25 cellular contexts compared by ENCODE assay signal in genomic region chr20:48957521-48957920, GRCh38. TPM values are rescaled to one million over a fixed set of nuclear protein-coding genes. Genes with fewer than 3 reads are reported as not detected.
DNase-seq lines count a peak whose midpoint lies in the region; ATAC-seq, FAIRE-seq and TF ChIP-seq lines count a peak whose summit lies in the region.
"Had no signal": no experiment of that assay in that cellular context is flagged by ENCODE, and none has a peak within 500 bp of the region (broad histone marks: within the 10 kb centered on the region; RNA-seq: fewer than 3 reads in every experiment).

No MANE protein-coding gene starts in this region.

- H3K9me1 ChIP-seq in endothelial cell of umbilical vein (replicated peaks; ENCODE audit: control insufficient read depth, extremely low read depth, insufficient read depth, low read length) = no peaks in the 10 kb centered on the region

- H3K4me1 ChIP-seq in GM23248 (ENCODE audit: insufficient read depth) = no peaks in the 10 kb centered on the region
- H3K4me1 ChIP-seq in Panc1 (ENCODE audit: control insufficient read depth, insufficient read depth, low read length) = no peaks in the 10 kb centered on the region
- H3K4me1 ChIP-seq in endothelial cell of umbilical vein (ENCODE audit: control insufficient read depth, extremely low read depth, insufficient read depth, low read length) = peaks cover 10% of the 10 kb centered on the region
- H3K4me1 ChIP-seq: testis had no signal

- H3K4me3 Mint-ChIP-seq in nephron = no peak overlapping the region
- H3K4me3 Mint-ChIP-seq in activated CD4-positive, alpha-beta T cell treated with anti-CD3 and anti-CD28 coated beads, Interleukin-2, amount 10 ng/mL, durations not matched to agents 24 days and 14 days = no peak overlapping the region
- H3K4me3 Mint-ChIP-seq: activated CD4-positive, alpha-beta memory T cell treated with anti-CD3 and anti-CD28 coated beads for 36 hours; CD8-positive, alpha-beta memory T cell; stimulated activated effector memory CD8-positive, alpha-beta T cell treated with anti-CD3 and anti-CD28 coated beads, Interleukin-12 subunit alpha, Interleukin-12 subunit beta, amount 100 ng/mL, for 72 hours had no signal

- CTCF ChIA-PET in Panc1 (lab: Charles Lee) = no interaction called here
- CTCF ChIA-PET in endothelial cell of umbilical vein (lab: Charles Lee) = interaction anchor here (0.9 to 2.3 kb wide), 8 partner anchors 10 to 300 kb away, joined by 3 to 9 read pairs (median 4); partner anchors contain the start of gene ARFGEF2

- H3K9me3 Mint-ChIP-seq in nephron = no peaks in the 10 kb centered on the region
- H3K9me3 Mint-ChIP-seq in activated CD4-positive, alpha-beta T cell treated with anti-CD3 and anti-CD28 coated beads, Interleukin-2, amount 10 ng/mL, durations not matched to agents 24 days and 14 days = no peaks in the 10 kb centered on the region
- H3K9me3 Mint-ChIP-seq: activated CD4-positive, alpha-beta memory T cell treated with anti-CD3 and anti-CD28 coated beads for 36 hours; CD8-positive, alpha-beta memory T cell; stimulated activated effector memory CD8-positive, alpha-beta T cell treated with anti-CD3 and anti-CD28 coated beads, Interleukin-12 subunit alpha, Interleukin-12 subunit beta, amount 100 ng/mL, for 72 hours had no signal

- ATAC-seq in Panc1 = peak; percentile 42; the same call in 1 of the 2 replicates
- ATAC-seq: stimulated activated effector memory CD8-positive, alpha-beta T cell treated with anti-CD3 and anti-CD28 coated beads, Interleukin-12 subunit alpha, Interleukin-12 subunit beta, amount 100 ng/mL, for 72 hours had no signal

- peak overlapping the region; percentile 14 to 58 (median 17) for H3K27ac Mint-ChIP-seq in nephron
- no peak overlapping the region for H3K27ac Mint-ChIP-seq in activated CD4-positive, alpha-beta T cell treated with anti-CD3 and anti-CD28 coated beads, Interleukin-2, amount 10 ng/mL, durations not matched to agents 24 days and 14 days
- H3K27ac Mint-ChIP-seq: activated CD4-positive, alpha-beta memory T cell treated with anti-CD3 and anti-CD28 coated beads for 36 hours; stimulated activated effector memory CD8-positive, alpha-beta T cell treated with anti-CD3 and anti-CD28 coated beads, Interleukin-12 subunit alpha, Interleukin-12 subunit beta, amount 100 ng/mL, for 72 hours had no signal

- dilution Hi-C loops in endothelial cell of umbilical vein (cut with MboI; ENCODE audit: extremely low pct_ligation_motif_present, low sequenced_read_pairs) = no loop called here

- peaks cover 17% of the 10 kb centered on the region; the same call in 1 of the 2 replicates for H3K36me3 ChIP-seq in GM23248 (ENCODE audit: low read depth)
- H3K36me3 ChIP-seq in Panc1 (ENCODE audit: control insufficient read depth, insufficient read depth, low read length) = peaks cover 14% of the 10 kb centered on the region
- H3K36me3 ChIP-seq in endothelial cell of umbilical vein (ENCODE audit: control insufficient read depth in 2 of 2, extremely low read depth in 1 of 2, insufficient read depth in 2 of 2, low read length in 2 of 2) = peaks cover 11 to 13% of the 10 kb centered on the region in 2 experiments

- peak; percentile 14 for DNase-seq in GM23248
- DNase-seq in Panc1 (ENCODE audit: low read depth, low spot score) = no peak
- DNase-seq in endothelial cell of umbilical vein (ENCODE audit: low read depth, low spot score) = peak; percentile 58
- DNase-seq in activated CD4-positive, alpha-beta T cell treated with anti-CD3 and anti-CD28 coated beads, Interleukin-2, amount 10 ng/mL, durations not matched to agents 24 days and 14 days = no peak
- DNase-seq in stimulated activated CD4-positive, alpha-beta T cell treated with anti-CD3 and anti-CD28 coated beads, Interleukin-15, amount 100 ng/mL, for 24 hours = no peak
- DNase-seq in stimulated activated CD4-positive, alpha-beta T cell treated with anti-CD3 and anti-CD28 coated beads, Interleukin-12 subunit alpha, Interleukin-12 subunit beta, amount 100 ng/mL, for 4 hours = no peak
- no peak for DNase-seq in NCI-H2227 treated with DMSO at 0.1 percent for 48 hours (lab: John Stamatoyannopoulos, UW)
- DNase-seq: activated CD4-positive, alpha-beta memory T cell treated with anti-CD3 and anti-CD28 coated beads for 36 hours; activated CD4-positive, CD25-positive, alpha-beta regulatory T cell; activated gamma-delta T cell treated with Interleukin-2 at 50 U/mL for 16 hours; amygdala; caudate nucleus; CD8-positive, alpha-beta memory T cell; DMS153; effector CD4-positive, alpha-beta T cell; esophagus squamous epithelium; HCEC 1CT; KBM-7; NCI-H187; posterior cingulate gyrus; stimulated activated CD4-positive, alpha-beta T cell treated with anti-CD3 and anti-CD28 coated beads, Interleukin-2, amount 100 ng/mL, for 24 hours; testis had no signal

- in situ Hi-C loops in GM23248 (cut with MboI) = no loop called here
- in situ Hi-C loops in Panc1 (cut with HindIII; ENCODE audit: low pct_unique_long_range_greater_than_20kb, low sequenced_read_pairs) = no loop called here

- no peaks in the 10 kb centered on the region for H3K9me2 ChIP-seq in GM23248 (ENCODE audit: insufficient read depth)

- intact Hi-C loops in Panc1 (cut with micrococcal nuclease; ENCODE audit: unreplicated experiment) = no loop called here
- intact Hi-C loops in endothelial cell of umbilical vein (cut with micrococcal nuclease) = no loop called here
- intact Hi-C loops in activated CD4-positive, alpha-beta T cell treated with anti-CD3 and anti-CD28 coated beads, Interleukin-2, amount 10 ng/mL, durations not matched to agents 24 days and 14 days (cut with micrococcal nuclease) = no loop called here

- H3K27me3 Mint-ChIP-seq in nephron (ENCODE audit: low read depth) = no peaks in the 10 kb centered on the region
- no peaks in the 10 kb centered on the region for H3K27me3 Mint-ChIP-seq in activated CD4-positive, alpha-beta T cell treated with anti-CD3 and anti-CD28 coated beads, Interleukin-2, amount 10 ng/mL, durations not matched to agents 24 days and 14 days
- H3K27me3 Mint-ChIP-seq: activated CD4-positive, alpha-beta memory T cell treated with anti-CD3 and anti-CD28 coated beads for 36 hours; CD8-positive, alpha-beta memory T cell had no signal

- TF ChIP-seq POLR2A in endothelial cell of umbilical vein (IDR thresholded peaks at IDR 0.05; ENCODE audit: low read depth, low read length) = no peak

- POLR2A ChIA-PET in Panc1 (lab: Charles Lee) (no interaction called here), endothelial cell of umbilical vein (lab: Charles Lee) (no interaction called here)

- H3K9ac ChIP-seq in GM23248 (no peak overlapping the region), endothelial cell of umbilical vein (replicated peaks; ENCODE audit: extremely low read depth, insufficient read depth, low read length) (no peak overlapping the region)

- TF ChIP-seq CTCF in Panc1 (IDR thresholded peaks at IDR 0.05) (no peak), endothelial cell of umbilical vein (IDR thresholded peaks at IDR 0.05; ENCODE audit: extremely low read depth in 1 of 2, insufficient read depth in 1 of 2, low read depth in 1 of 2, low read length in 2 of 2) (peak in 1 of 2 donors; percentile 5), nephron (IDR thresholded peaks at IDR 0.05; ENCODE audit: unreplicated experiment in 3 of 3) (no peak)

- H3K4me3 ChIP-seq in GM23248 = no peak overlapping the region
- H3K4me3 ChIP-seq in Panc1 (ENCODE audit: low read depth in 2 of 2, low read length in 2 of 2) = no peak overlapping the region
- no peak overlapping the region for H3K4me3 ChIP-seq in endothelial cell of umbilical vein (replicated peaks in 1 of 3; ENCODE audit: insufficient read depth in 1 of 3, low read depth in 1 of 3, low read length in 3 of 3)
- H3K4me3 ChIP-seq: esophagus squamous epithelium, testis had no signal

- H3K4me2 ChIP-seq in GM23248 (ENCODE audit: unreplicated experiment) = no peak overlapping the region
- no peak overlapping the region for H3K4me2 ChIP-seq in endothelial cell of umbilical vein (ENCODE audit: insufficient read depth, low read length)

- no peaks in the 10 kb centered on the region for H3K79me2 ChIP-seq in GM23248 (ENCODE audit: insufficient read depth)
- H3K79me2 ChIP-seq in endothelial cell of umbilical vein (ENCODE audit: control insufficient read depth, insufficient read depth, low read length) = peaks cover 4% of the 10 kb centered on the region

- peak; percentile 69 for FAIRE-seq in endothelial cell of umbilical vein (lab: Jason Lieb, UNC)
- FAIRE-seq: G401.6 had no signal

- 52 to 57% methylated on average over 1 of the region's 1 CpG for WGBS in GM23248 (ENCODE audit: low coverage in 1 of 2, low lambda C conversion rate in 2 of 2, missing lambda C conversion rate in 2 of 2), 2 experiments

- no peaks in the 10 kb centered on the region for H4K20me1 ChIP-seq in GM23248 (ENCODE audit: insufficient read depth)
- H4K20me1 ChIP-seq in endothelial cell of umbilical vein (replicated peaks; ENCODE audit: control insufficient read depth, extremely low read depth, insufficient read depth, low read length) = no peaks in the 10 kb centered on the region

- H3K27ac ChIP-seq in GM23248 = no peak overlapping the region
- no peak overlapping the region for H3K27ac ChIP-seq in Panc1 (ENCODE audit: low read length)
- H3K27ac ChIP-seq in endothelial cell of umbilical vein (ENCODE audit: insufficient read depth, low read depth, low read length) = no peak overlapping the region
- H3K27ac ChIP-seq: testis had no signal

- BruUV-seq in Panc1 (replicated peaks; lab: Mats Ljungman, UMichigan) = no TSS peak
- no TSS peak for BruUV-seq in endothelial cell of umbilical vein (replicated peaks; lab: Mats Ljungman, UMichigan)

- H3K36me3 Mint-ChIP-seq in nephron (ENCODE audit: low read depth) = peaks cover 54% of the 10 kb centered on the region
- H3K36me3 Mint-ChIP-seq in activated CD4-positive, alpha-beta T cell treated with anti-CD3 and anti-CD28 coated beads, Interleukin-2, amount 10 ng/mL, durations not matched to agents 24 days and 14 days (ENCODE audit: low read depth) = peaks cover 31% of the 10 kb centered on the region

- H3K4me1 Mint-ChIP-seq in nephron = no peaks in the 10 kb centered on the region
- H3K4me1 Mint-ChIP-seq in activated CD4-positive, alpha-beta T cell treated with anti-CD3 and anti-CD28 coated beads, Interleukin-2, amount 10 ng/mL, durations not matched to agents 24 days and 14 days = no peaks in the 10 kb centered on the region
- H3K4me1 Mint-ChIP-seq: CD8-positive, alpha-beta memory T cell had no signal

- no peaks in the 10 kb centered on the region for H3K27me3 ChIP-seq in GM23248 (replicated peaks; ENCODE audit: insufficient read depth)
- H3K27me3 ChIP-seq in Panc1 (ENCODE audit: control insufficient read depth, insufficient read depth, low read length) = no peaks in the 10 kb centered on the region
- H3K27me3 ChIP-seq in endothelial cell of umbilical vein (ENCODE audit: control insufficient read depth in 2 of 2, insufficient read depth in 2 of 2, low read length in 2 of 2) = no peaks in the 10 kb centered on the region
- H3K27me3 ChIP-seq: esophagus squamous epithelium, testis had no signal

- H2AFZ ChIP-seq in GM23248 (no peak overlapping the region), endothelial cell of umbilical vein (ENCODE audit: low read depth, low read length) (no peak overlapping the region)

- no peaks in the 10 kb centered on the region for H3F3A ChIP-seq in GM23248 (ENCODE audit: insufficient read depth)

- H3K9me3 ChIP-seq in GM23248 (ENCODE audit: low read depth) (no peaks in the 10 kb centered on the region), Panc1 (ENCODE audit: control insufficient read depth, insufficient read depth, low read depth, low read length) (no peaks in the 10 kb centered on the region), endothelial cell of umbilical vein (replicated peaks; ENCODE audit: control insufficient read depth, insufficient read depth, low read length) (no peaks in the 10 kb centered on the region)
- H3K9me3 ChIP-seq: esophagus squamous epithelium, testis had no signal

RNA-seq across cellular contexts. Expression of gene ARFGEF2, which starts 36.0 kb away (rescaled TPM):
- total RNA-seq in GM23248 (2014; rRNA removed; shearing (Covaris generic)) = 30.6 and 31.1 TPM in 2 replicates
- polyA plus RNA-seq in GM23248 (2016; fragmentation: Nextera tagmentation; extraction: Ambion mirVana) = 7.0 TPM in 2 replicates
- total RNA-seq in Panc1 (2021; ENCODE audit: unreplicated experiment) = 36.6 TPM
- polyA plus RNA-seq in Panc1 (2012; ENCODE audit: insufficient read length) = 17.6 TPM
- total RNA-seq in endothelial cell of umbilical vein = 26.1 and 32.6 TPM in 2 replicates
- 8.6 and 12.7 TPM in 2 replicates for polyA plus RNA-seq in endothelial cell of umbilical vein
- polyA plus RNA-seq in endothelial cell of umbilical vein (2011; cell fraction: cytosol; rRNA removed) = 10.6 and 11.0 TPM in 2 replicates
- 35.7 and 68.9 TPM in 2 replicates for polyA plus RNA-seq in endothelial cell of umbilical vein (2011; cell fraction: nucleus; rRNA removed)
- polyA plus RNA-seq in endothelial cell of umbilical vein (2012) = 18.8 and 24.0 TPM in 2 replicates
- polyA minus RNA-seq in endothelial cell of umbilical vein = 60.9 and 66.9 TPM in 2 replicates
- polyA minus RNA-seq in endothelial cell of umbilical vein (2011; cell fraction: cytosol; rRNA and poly(A)+ RNA removed) = 29.8 TPM
- polyA minus RNA-seq in endothelial cell of umbilical vein (2011; cell fraction: nucleus; rRNA and poly(A)+ RNA removed) = 47.1 and 51.0 TPM in 2 replicates
- 28.0 and 30.9 TPM in 2 replicates for total RNA-seq in activated CD4-positive, alpha-beta T cell treated with anti-CD3 and anti-CD28 coated beads, Interleukin-2, amount 10 ng/mL, durations not matched to agents 24 days and 14 days

Comparison
In these comparisons a context has a peak if more than half of its experiments do, and no peak if none do; other contexts are left out.
1. DNase-seq: peak in GM23248 (single experiment) and endothelial cell of umbilical vein (single experiment); none in Panc1 (single experiment), activated CD4-positive, alpha-beta T cell treated with anti-CD3 and anti-CD28 coated beads, Interleukin-2, amount 10 ng/mL, durations not matched to agents 24 days and 14 days (single experiment), stimulated activated CD4-positive, alpha-beta T cell treated with anti-CD3 and anti-CD28 coated beads, Interleukin-15, amount 100 ng/mL, for 24 hours (single experiment), stimulated activated CD4-positive, alpha-beta T cell treated with anti-CD3 and anti-CD28 coated beads, Interleukin-12 subunit alpha, Interleukin-12 subunit beta, amount 100 ng/mL, for 4 hours (single experiment) and NCI-H2227 treated with DMSO at 0.1 percent for 48 hours (single experiment).